Comparison of ENCODE assay signal across 23 cellular contexts in the genomic region with DNA sequence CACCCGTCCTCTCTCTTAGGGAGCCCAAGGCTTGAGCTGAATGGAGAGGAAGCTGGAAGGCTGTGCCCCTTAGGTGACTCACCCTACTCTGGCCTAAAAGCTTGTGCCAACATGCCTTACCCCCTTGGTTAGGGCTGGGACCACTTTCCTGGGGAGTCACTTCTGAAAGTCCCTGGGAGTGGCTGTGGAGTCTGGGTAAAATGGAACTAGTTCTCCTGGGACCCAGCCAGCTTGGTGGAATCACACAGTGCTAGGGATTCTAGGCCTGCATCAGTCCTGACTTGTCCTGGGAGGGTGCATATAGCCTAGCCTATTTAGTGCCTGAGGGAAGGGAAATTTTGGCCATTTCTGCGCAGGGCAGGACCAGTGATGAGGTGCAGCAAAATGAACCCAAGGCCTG. TPM values are rescaled to one million over a fixed set of nuclear protein-coding genes. Genes with fewer than 3 reads are reported as not detected.
DNase-seq lines count a peak whose midpoint lies in the region; ATAC-seq and TF ChIP-seq lines count a peak whose summit lies in the region.
"Had no signal": no experiment of that assay in that cellular context is flagged by ENCODE, and none has a peak within 500 bp of the region (broad histone marks: within the 10 kb centered on the region; RNA-seq: fewer than 3 reads in every experiment).

No MANE protein-coding gene starts in this region.

- intact Hi-C loops in esophagus squamous epithelium (cut with DNase I) = no loop called here

- H3K27me3 ChIP-seq in RWPE2 (ENCODE audit: insufficient read depth, poor library complexity, severe bottlenecking) = no peaks in the 10 kb centered on the region
- H3K27me3 ChIP-seq in esophagus squamous epithelium = no peaks in the 10 kb centered on the region

- TF ChIP-seq CTCF in RWPE2 (IDR thresholded peaks at IDR 0.05; ENCODE audit: poor library complexity, severe bottlenecking) (no peak), esophagus squamous epithelium (IDR thresholded peaks at IDR 0.05) (no peak)

- ATAC-seq in RWPE2 (ENCODE audit: low read depth) (peak; percentile 75), GM18870 (IDR thresholded peaks at IDR 0.05; ENCODE audit: unreplicated experiment) (no peak), GM18858 (IDR thresholded peaks at IDR 0.05; ENCODE audit: unreplicated experiment) (no peak), HG02870 (IDR thresholded peaks at IDR 0.05; ENCODE audit: unreplicated experiment) (no peak)
- ATAC-seq: activated CD8-positive, alpha-beta T cell treated with anti-CD3 and anti-CD28 coated beads, Interleukin-2, amount 10 ng/mL, durations not matched to agents 7 days and 5 days; activated T-cell treated with anti-CD3 and anti-CD28 coated beads, Interleukin-2, amount 50 U/mL, for 72 hours; GM23338; left lobe of liver; mucosa of descending colon; Panc1 had no signal

- peaks cover 8% of the 10 kb centered on the region; the same call in 1 of the 2 replicates for H3K36me3 ChIP-seq in RWPE2 (ENCODE audit: low read depth)
- H3K36me3 ChIP-seq in esophagus squamous epithelium = peaks cover 0 to 7% (median 0%) of the 10 kb centered on the region in 3 donors

- no peak overlapping the region for H3K4me3 ChIP-seq in RWPE2 (ENCODE audit: severe bottlenecking)
- H3K4me3 ChIP-seq in esophagus squamous epithelium = no peak overlapping the region
- H3K4me3 ChIP-seq: GM23338, mucosa of descending colon had no signal

- no peak for TF ChIP-seq POLR2A in esophagus squamous epithelium (IDR thresholded peaks at IDR 0.05)

- DNase-seq in RWPE2 (ENCODE audit: low spot score) (peak; percentile 93), esophagus squamous epithelium (lab: John Stamatoyannopoulos, UW) (no peak), renal cortical epithelial cell (ENCODE audit: low read depth) (peak; percentile 22), KG1 (lab: John Stamatoyannopoulos, UW) (no peak)
- DNase-seq: activated CD8-positive, alpha-beta T cell treated with anti-CD3 and anti-CD28 coated beads, Interleukin-2, amount 10 ng/mL, durations not matched to agents 7 days and 5 days; activated naive CD4-positive, alpha-beta T cell treated with anti-CD3 and anti-CD28 coated beads, Interleukin-2, amount 10 ng/mL, durations not matched to agents 7 days and 5 days; activated T-cell treated with anti-CD3 and anti-CD28 coated beads, Interleukin-2, amount 50 U/mL, for 72 hours; AML-193; COR-L47; effector CD4-positive, alpha-beta T cell; NCI-H82; SK-N-SH had no signal

- H3K27ac ChIP-seq in RWPE2 (ENCODE audit: poor library complexity, severe bottlenecking) (peak overlapping the region; percentile 91), esophagus squamous epithelium (peak overlapping the region; percentile 62 to 88 (median 76))
- H3K27ac ChIP-seq: HL-60 had no signal

- H3K4me1 ChIP-seq in RWPE2 (ENCODE audit: insufficient read depth, poor library complexity, severe bottlenecking) (peaks cover 66% of the 10 kb centered on the region), esophagus squamous epithelium (peaks cover 34 to 81% (median 71%) of the 10 kb centered on the region in 3 donors)

- no peaks in the 10 kb centered on the region for H3K9me3 ChIP-seq in RWPE2 (ENCODE audit: severe bottlenecking)
- H3K9me3 ChIP-seq in esophagus squamous epithelium = no peaks in the 10 kb centered on the region
- H3K9me3 ChIP-seq: mucosa of descending colon, SK-N-SH had no signal

- WGBS in esophagus squamous epithelium, 2 donors = 75 to 83% methylated on average over 1 of the region's 2 CpGs

RNA-seq across cellular contexts. Expression of gene MMP28, which starts 10.5 kb away (rescaled TPM):
- total RNA-seq in esophagus squamous epithelium (10 to 100 TPM; 29.1 to 61.0 (median 35.2) TPM), renal cortical epithelial cell (0.52 and 1.8 TPM in 2 replicates)
- total RNA-seq: activated CD8-positive, alpha-beta T cell treated with anti-CD3 and anti-CD28 coated beads, Interleukin-2, amount 10 ng/mL, durations not matched to agents 7 days and 5 days; GM23338 had no signal

RNA-seq across cellular contexts. Expression of gene C17orf50, which starts 24.2 kb away (rescaled TPM):
- total RNA-seq in esophagus squamous epithelium (not detected), renal cortical epithelial cell (not detected in 2 replicates)
- total RNA-seq: activated CD8-positive, alpha-beta T cell treated with anti-CD3 and anti-CD28 coated beads, Interleukin-2, amount 10 ng/mL, durations not matched to agents 7 days and 5 days; activated T-cell treated with anti-CD3 and anti-CD28 coated beads, Interleukin-2, amount 50 U/mL, for 72 hours; aorta; fibroblast of lung; left lobe of liver; mucosa of descending colon; subcutaneous adipose tissue had no signal

RNA-seq across cellular contexts. Expression of gene TAF15, which starts 24.4 kb away (rescaled TPM):
- 100 to 1,000 TPM in 1 of 4 donors, 10 to 100 TPM in 3; 48.7 to 111 (median 66.7) TPM for total RNA-seq in esophagus squamous epithelium
- total RNA-seq in renal cortical epithelial cell = 36.8 and 142 TPM in 2 replicates

RNA-seq across cellular contexts. Expression of gene GAS2L2, which starts 31.9 kb away (rescaled TPM):
- total RNA-seq in esophagus squamous epithelium = not detected
- 0.05 TPM in 1 of 2 replicates, not detected in the other for total RNA-seq in renal cortical epithelial cell
- total RNA-seq: activated CD8-positive, alpha-beta T cell treated with anti-CD3 and anti-CD28 coated beads, Interleukin-2, amount 10 ng/mL, durations not matched to agents 7 days and 5 days; aorta; fibroblast of lung; GM23338; left lobe of liver; mucosa of descending colon had no signal

RNA-seq across cellular contexts. Expression of gene RASL10B, which starts 53.5 kb away (rescaled TPM):
- total RNA-seq in esophagus squamous epithelium (1 to 10 TPM in 2 of 4 donors, under 1 TPM in 2; 0.34 to 1.5 (median 0.89) TPM), renal cortical epithelial cell (under 0.01 and 1.8 TPM in 2 replicates)

Comparison
In these comparisons a context has a peak if more than half of its experiments do, and no peak if none do; other contexts are left out.
1. DNase-seq: peak in RWPE2 (single experiment) and renal cortical epithelial cell (single experiment); none in esophagus squamous epithelium (single experiment) and KG1 (single experiment).
2. RNA of gene MMP28, which starts 10.5 kb away (total RNA-seq): 29.1 to 61.0 TPM in esophagus squamous epithelium; 0.52 to 1.8 TPM in renal cortical epithelial cell; every median in the first group is over 10 times any median in the second.